28 cellular contexts compared by ENCODE assay signal in the genomic region with DNA sequence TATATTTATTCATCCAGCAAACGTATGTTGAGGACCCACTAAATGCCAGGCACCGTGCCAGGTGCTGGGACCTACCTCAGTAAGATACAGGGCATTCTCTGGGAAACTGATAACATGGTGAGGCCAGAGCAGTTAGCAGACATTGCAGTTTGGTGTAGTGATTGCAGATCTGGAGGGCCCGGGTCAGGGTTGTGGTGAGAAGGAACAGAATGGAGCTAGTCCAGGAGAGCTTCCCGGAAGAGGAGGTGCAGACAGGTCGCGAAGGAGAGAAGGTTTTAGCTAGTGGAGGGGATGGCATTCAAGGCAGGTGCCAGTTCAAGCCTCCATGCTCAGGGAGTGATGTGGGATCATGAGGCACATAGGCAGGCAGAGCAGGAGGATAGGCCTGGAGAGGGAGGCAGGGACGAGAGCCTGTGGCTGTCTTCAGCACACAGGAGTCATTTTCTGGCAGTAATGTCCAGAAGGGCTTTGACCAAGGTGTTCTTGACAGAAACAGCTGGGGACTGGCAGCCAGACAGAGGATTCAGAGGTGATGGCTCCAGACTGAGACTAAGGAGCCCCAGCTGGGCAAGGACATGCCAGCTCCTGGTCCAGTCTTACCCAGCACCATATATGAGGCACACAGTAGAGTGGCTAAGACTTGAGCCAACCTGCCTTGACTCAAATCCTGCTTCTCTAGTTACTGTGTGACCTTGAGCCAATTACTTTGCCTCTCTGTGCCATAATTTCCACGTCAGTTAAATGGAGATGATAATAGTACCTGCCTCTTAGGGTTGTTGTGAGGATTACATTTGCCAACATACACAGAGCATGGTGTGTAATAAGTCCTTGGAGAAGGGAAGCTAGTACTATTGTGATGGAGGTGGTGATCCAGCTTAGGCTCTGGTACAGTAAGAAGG. TPM values are rescaled to one million over a fixed set of nuclear protein-coding genes. Genes with fewer than 3 reads are reported as not detected.
DNase-seq lines count a peak whose midpoint lies in the region; ATAC-seq and TF ChIP-seq lines count a peak whose summit lies in the region.
"Had no signal": no experiment of that assay in that cellular context is flagged by ENCODE, and none has a peak within 500 bp of the region (broad histone marks: within the 10 kb centered on the region; RNA-seq: fewer than 3 reads in every experiment).

No MANE protein-coding gene starts in this region.

- H3K4me3 Mint-ChIP-seq in activated CD8-positive, alpha-beta T cell treated with anti-CD3 and anti-CD28 coated beads, Interleukin-2, amount 10 ng/mL, durations not matched to agents 7 days and 5 days = no peak overlapping the region
- no peak overlapping the region for H3K4me3 Mint-ChIP-seq in activated CD8-positive, alpha-beta T cell treated with anti-CD3 and anti-CD28 coated beads for 36 hours
- peak overlapping the region in 1 of 7 donors; percentile 5 for H3K4me3 Mint-ChIP-seq in CD8-positive, alpha-beta memory T cell
- H3K4me3 Mint-ChIP-seq in central memory CD8-positive, alpha-beta T cell = no peak overlapping the region
- H3K4me3 Mint-ChIP-seq in nephron progenitor cell = no peak overlapping the region
- H3K4me3 Mint-ChIP-seq: brain, GM23338, natural killer cell had no signal

- intact Hi-C loops in activated CD8-positive, alpha-beta T cell treated with anti-CD3 and anti-CD28 coated beads for 36 hours (cut with micrococcal nuclease) = no loop called here

- no peaks in the 10 kb centered on the region for H3K27me3 ChIP-seq in CD8-positive, alpha-beta memory T cell (ENCODE audit: insufficient read depth, low read length, poor library complexity, severe bottlenecking)
- H3K27me3 ChIP-seq: adrenal gland, BE2C, tibial nerve had no signal

- POLR2A ChIA-PET in activated CD8-positive, alpha-beta T cell treated with anti-CD3 and anti-CD28 coated beads, Interleukin-2, amount 10 ng/mL, durations not matched to agents 7 days and 5 days (lab: Charles Lee) = interaction anchor here (1.3 kb wide), 1 partner anchor 11 kb away, joined by 3 read pairs; no protein-coding TSS in a partner anchor
- POLR2A ChIA-PET in activated CD8-positive, alpha-beta T cell treated with anti-CD3 and anti-CD28 coated beads for 36 hours (lab: Charles Lee) = interaction anchor here (0.8 kb wide), 1 partner anchor 15 kb away, joined by 3 read pairs; no protein-coding TSS in a partner anchor
- POLR2A ChIA-PET in CD8-positive, alpha-beta memory T cell (lab: Charles Lee) = interaction anchor here (0.5 kb wide), 1 partner anchor 175 kb away, joined by 6 read pairs; no protein-coding TSS in a partner anchor

- H3K36me3 ChIP-seq in CD8-positive, alpha-beta memory T cell (ENCODE audit: insufficient read depth, low read length) = no peaks in the 10 kb centered on the region
- H3K36me3 ChIP-seq: adrenal gland, BE2C, tibial nerve, WERI-Rb-1 had no signal

- CTCF ChIA-PET in activated CD8-positive, alpha-beta T cell treated with anti-CD3 and anti-CD28 coated beads, Interleukin-2, amount 10 ng/mL, durations not matched to agents 7 days and 5 days (lab: Charles Lee) = no interaction called here
- CTCF ChIA-PET in activated CD8-positive, alpha-beta T cell treated with anti-CD3 and anti-CD28 coated beads for 36 hours (lab: Charles Lee) = no interaction called here
- CTCF ChIA-PET in CD8-positive, alpha-beta memory T cell (lab: Charles Lee) = interaction anchor here (1.0 to 1.2 kb wide), 2 partner anchors 12 to 16 kb away, joined by 3 to 4 read pairs; no protein-coding TSS in a partner anchor

- H3K27ac Mint-ChIP-seq in activated CD8-positive, alpha-beta T cell treated with anti-CD3 and anti-CD28 coated beads, Interleukin-2, amount 10 ng/mL, durations not matched to agents 7 days and 5 days = peak overlapping the region; percentile 4
- H3K27ac Mint-ChIP-seq in activated CD8-positive, alpha-beta T cell treated with anti-CD3 and anti-CD28 coated beads for 36 hours = no peak overlapping the region
- peak overlapping the region in 5 of 8 donors; percentile 15 to 91 (median 68) for H3K27ac Mint-ChIP-seq in CD8-positive, alpha-beta memory T cell
- H3K27ac Mint-ChIP-seq in central memory CD8-positive, alpha-beta T cell (ENCODE audit: low read depth) = peak overlapping the region; percentile 75
- peak overlapping the region; percentile 10 for H3K27ac Mint-ChIP-seq in nephron progenitor cell
- H3K27ac Mint-ChIP-seq: brain, GM23338 had no signal

- H3K36me3 Mint-ChIP-seq in activated CD8-positive, alpha-beta T cell treated with anti-CD3 and anti-CD28 coated beads, Interleukin-2, amount 10 ng/mL, durations not matched to agents 7 days and 5 days (ENCODE audit: low read depth) = peaks cover 7% of the 10 kb centered on the region
- H3K36me3 Mint-ChIP-seq in activated CD8-positive, alpha-beta T cell treated with anti-CD3 and anti-CD28 coated beads for 36 hours (ENCODE audit: low read depth) = no peaks in the 10 kb centered on the region
- peaks cover 0 to 4% (median 0%) of the 10 kb centered on the region in 3 donors for H3K36me3 Mint-ChIP-seq in CD8-positive, alpha-beta memory T cell
- H3K36me3 Mint-ChIP-seq in central memory CD8-positive, alpha-beta T cell (ENCODE audit: insufficient read depth) = peaks cover 2% of the 10 kb centered on the region
- no peaks in the 10 kb centered on the region for H3K36me3 Mint-ChIP-seq in nephron progenitor cell (ENCODE audit: low read depth)
- H3K36me3 Mint-ChIP-seq: brain, natural killer cell had no signal

- peaks cover 37% of the 10 kb centered on the region for H3K4me1 Mint-ChIP-seq in activated CD8-positive, alpha-beta T cell treated with anti-CD3 and anti-CD28 coated beads, Interleukin-2, amount 10 ng/mL, durations not matched to agents 7 days and 5 days (ENCODE audit: low read depth)
- H3K4me1 Mint-ChIP-seq in activated CD8-positive, alpha-beta T cell treated with anti-CD3 and anti-CD28 coated beads for 36 hours (ENCODE audit: low read depth) = peaks cover 12% of the 10 kb centered on the region
- H3K4me1 Mint-ChIP-seq in CD8-positive, alpha-beta memory T cell = peaks cover 15 to 30% (median 17%) of the 10 kb centered on the region in 3 donors
- H3K4me1 Mint-ChIP-seq in central memory CD8-positive, alpha-beta T cell = peaks cover 34% of the 10 kb centered on the region
- peaks cover 49% of the 10 kb centered on the region for H3K4me1 Mint-ChIP-seq in nephron progenitor cell

- no peak for TF ChIP-seq CTCF in activated CD8-positive, alpha-beta T cell treated with anti-CD3 and anti-CD28 coated beads for 36 hours (IDR thresholded peaks at IDR 0.05)
- TF ChIP-seq CTCF in nephron progenitor cell (IDR thresholded peaks at IDR 0.05) = no peak

- ATAC-seq in activated CD8-positive, alpha-beta T cell treated with anti-CD3 and anti-CD28 coated beads, Interleukin-2, amount 10 ng/mL, durations not matched to agents 7 days and 5 days = no peak
- no peak for ATAC-seq in activated CD8-positive, alpha-beta T cell treated with anti-CD3 and anti-CD28 coated beads for 36 hours
- ATAC-seq in central memory CD8-positive, alpha-beta T cell (replicated peaks; ENCODE audit: extremely low read depth, poor library complexity, severe bottlenecking) = no peak
- ATAC-seq: GM12878, GM23338, natural killer cell had no signal

- no peaks in the 10 kb centered on the region for H3K4me1 ChIP-seq in CD8-positive, alpha-beta memory T cell (ENCODE audit: insufficient read depth, low read length)
- H3K4me1 ChIP-seq: adrenal gland, BE2C had no signal

- H3K27ac ChIP-seq in CD8-positive, alpha-beta memory T cell (ENCODE audit: low read depth, low read length) = no peak overlapping the region
- H3K27ac ChIP-seq: adrenal gland, tibial nerve, WERI-Rb-1 had no signal

- H3K9me3 ChIP-seq in CD8-positive, alpha-beta memory T cell (ENCODE audit: low read length) = no peaks in the 10 kb centered on the region
- H3K9me3 ChIP-seq: adrenal gland, BE2C, tibial nerve had no signal

- no peak for DNase-seq in activated CD8-positive, alpha-beta T cell treated with anti-CD3 and anti-CD28 coated beads, Interleukin-2, amount 10 ng/mL, durations not matched to agents 7 days and 5 days
- DNase-seq in activated CD8-positive, alpha-beta T cell treated with anti-CD3 and anti-CD28 coated beads for 36 hours = no peak
- DNase-seq in CD8-positive, alpha-beta memory T cell = no peak
- no peak for DNase-seq in central memory CD8-positive, alpha-beta T cell (ENCODE audit: low spot score in 2 of 2)
- DNase-seq in nephron progenitor cell (no peak), NCI-H1092 treated with DMSO at 0.1 percent for 48 hours (lab: John Stamatoyannopoulos, UW) (no peak), NCI-H1092 (lab: John Stamatoyannopoulos, UW) (no peak), dermis blood vessel endothelial cell (no peak)
- DNase-seq: activated CD4-positive, alpha-beta T cell treated with anti-CD3 and anti-CD28 coated beads, Interleukin-2, amount 50 U/mL, for 1 hour; activated CD8-positive, alpha-beta memory T cell treated with anti-CD3 and anti-CD28 coated beads, Interleukin-2, amount 50 U/mL, for 4 hours; activated effector memory CD4-positive, alpha-beta T cell treated with anti-CD3 and anti-CD28 coated beads, Interleukin-2, amount 50 U/mL, for 16 hours; adrenal gland; BE2C; Calu3; islet precursor cell; Kasumi-1; midbrain; natural killer cell; NCI-H1694; retina; small intestine; stimulated activated CD8-positive, alpha-beta memory T cell treated with anti-CD3 and anti-CD28 coated beads, Interleukin-4, amount 100 ng/mL, for 48 hours; T1000; WERI-Rb-1 had no signal

- no peak overlapping the region for H3K4me3 ChIP-seq in CD8-positive, alpha-beta memory T cell (ENCODE audit: low read length)
- H3K4me3 ChIP-seq: adrenal gland, GM12878, GM23338, tibial nerve had no signal

- no peaks in the 10 kb centered on the region for H3K9me3 Mint-ChIP-seq in activated CD8-positive, alpha-beta T cell treated with anti-CD3 and anti-CD28 coated beads, Interleukin-2, amount 10 ng/mL, durations not matched to agents 7 days and 5 days (ENCODE audit: insufficient read depth)
- no peaks in the 10 kb centered on the region for H3K9me3 Mint-ChIP-seq in activated CD8-positive, alpha-beta T cell treated with anti-CD3 and anti-CD28 coated beads for 36 hours
- no peaks in the 10 kb centered on the region for H3K9me3 Mint-ChIP-seq in CD8-positive, alpha-beta memory T cell
- no peaks in the 10 kb centered on the region for H3K9me3 Mint-ChIP-seq in central memory CD8-positive, alpha-beta T cell
- no peaks in the 10 kb centered on the region for H3K9me3 Mint-ChIP-seq in nephron progenitor cell
- H3K9me3 Mint-ChIP-seq: brain, GM23338, natural killer cell had no signal

- no peaks in the 10 kb centered on the region for H3K27me3 Mint-ChIP-seq in activated CD8-positive, alpha-beta T cell treated with anti-CD3 and anti-CD28 coated beads, Interleukin-2, amount 10 ng/mL, durations not matched to agents 7 days and 5 days (ENCODE audit: low read depth)
- H3K27me3 Mint-ChIP-seq in activated CD8-positive, alpha-beta T cell treated with anti-CD3 and anti-CD28 coated beads for 36 hours = no peaks in the 10 kb centered on the region
- no peaks in the 10 kb centered on the region for H3K27me3 Mint-ChIP-seq in CD8-positive, alpha-beta memory T cell
- no peaks in the 10 kb centered on the region for H3K27me3 Mint-ChIP-seq in central memory CD8-positive, alpha-beta T cell
- no peaks in the 10 kb centered on the region for H3K27me3 Mint-ChIP-seq in nephron progenitor cell (ENCODE audit: low read depth, poor library complexity)
- H3K27me3 Mint-ChIP-seq: brain had no signal

RNA-seq across cellular contexts. Expression of a gene that starts 48.3 kb away (rescaled TPM):
- total RNA-seq in activated CD8-positive, alpha-beta T cell treated with anti-CD3 and anti-CD28 coated beads, Interleukin-2, amount 10 ng/mL, durations not matched to agents 7 days and 5 days = 10 to 100 TPM; 20.4 to 21.9 TPM
- 10 to 100 TPM; 18.8 to 19.4 TPM for total RNA-seq in activated CD8-positive, alpha-beta T cell treated with anti-CD3 and anti-CD28 coated beads for 36 hours
- total RNA-seq in CD8-positive, alpha-beta memory T cell = 10 to 100 TPM; 23.6 to 27.5 TPM
- 6.5 TPM for polyA plus RNA-seq in CD8-positive, alpha-beta memory T cell
- 14.5 and 18.0 TPM in 2 replicates for total RNA-seq in dermis blood vessel endothelial cell
